Comparison of ENCODE assay signal across 29 cellular contexts in genomic region chr20:48285656-48286055, GRCh38.
DNase-seq lines count a peak whose midpoint lies in the region; ATAC-seq, FAIRE-seq and TF ChIP-seq lines count a peak whose summit lies in the region.
"Had no signal": no experiment of that assay in that cellular context is flagged by ENCODE, and none has a peak within 500 bp of the region (broad histone marks: within the 10 kb centered on the region; RNA-seq: fewer than 3 reads in every experiment).

No MANE protein-coding gene starts in this region.

- no peak overlapping the region for H2AFZ ChIP-seq in astrocyte (ENCODE audit: low read depth, low read length)

- no peaks in the 10 kb centered on the region for H3K9me3 ChIP-seq in astrocyte (ENCODE audit: insufficient read depth, low read depth, low read length)
- H3K9me3 ChIP-seq: mucosa of descending colon had no signal

- DNase-seq in Calu3: peak; percentile 50
- DNase-seq in astrocyte (ENCODE audit: low read depth): no peak
- DNase-seq in left kidney (ENCODE audit: low read depth, low spot score): peak; percentile 62
- DNase-seq in renal cortical epithelial cell (ENCODE audit: low read depth): peak; percentile 95
- no peak for DNase-seq in NCI-H1092 treated with DMSO at 0.1 percent for 48 hours (lab: John Stamatoyannopoulos, UW)
- DNase-seq in stimulated activated CD8-positive, alpha-beta memory T cell treated with anti-CD3 and anti-CD28 coated beads, Interleukin-4, amount 100 ng/mL, for 48 hours: no peak
- DNase-seq: activated CD4-positive, alpha-beta T cell treated with anti-CD3 and anti-CD28 coated beads, Interleukin-2, amount 50 U/mL, for 4 hours; activated CD8-positive, alpha-beta memory T cell treated with anti-CD3 and anti-CD28 coated beads, Interleukin-2, amount 10 ng/mL, durations not matched to agents 7 days and 5 days; activated gamma-delta T cell treated with Interleukin-2 at 50 U/mL for 16 hours; activated naive CD8-positive, alpha-beta T cell treated with anti-CD3 and anti-CD28 coated beads, Interleukin-2, amount 50 U/mL, for 24 hours; activated T-cell treated with anti-CD3 and anti-CD28 coated beads, Interleukin-2, amount 50 U/mL, for 4 hours; CD8-positive, alpha-beta memory T cell; DMS79; erythroblast; head of caudate nucleus; mucosa of descending colon; MV-4-11; NCI-H146; NCI-H2171 treated with DMSO at 0.1 percent for 48 hours; Right ventricle myocardium superior; stimulated activated naive CD4-positive, alpha-beta T cell treated with Interleukin-2 at 50 U/mL for 16 hours; T-helper 17 cell had no signal

- peaks cover 11% of the 10 kb centered on the region for H3K36me3 Mint-ChIP-seq in Calu3 (ENCODE audit: insufficient read depth, unreplicated experiment)
- peaks cover 1% of the 10 kb centered on the region for H3K36me3 Mint-ChIP-seq in astrocyte (ENCODE audit: low read depth, unreplicated experiment)
- H3K36me3 Mint-ChIP-seq: activated CD8-positive, alpha-beta memory T cell treated with anti-CD3 and anti-CD28 coated beads, Interleukin-2, amount 10 ng/mL, durations not matched to agents 7 days and 5 days; CD8-positive, alpha-beta memory T cell; natural killer cell treated with Interleukin-12 subunit alpha and Interleukin-12 subunit beta and Interleukin-15 and Interleukin-18, amount 100 ng/mL, for 72 hours had no signal

- no peak overlapping the region for H3K27ac ChIP-seq in astrocyte (ENCODE audit: low read depth, low read length)

- intact Hi-C loops in Calu3 (cut with micrococcal nuclease; ENCODE audit: unreplicated experiment): loop anchor here (5.0 to 10.0 kb wide), 2 partner anchors 101 to 313 kb away; no protein-coding TSS in a partner anchor

- peaks cover 19% of the 10 kb centered on the region for H3K4me1 ChIP-seq in astrocyte (ENCODE audit: insufficient read depth, low read length)

- H3K79me2 ChIP-seq in astrocyte (ENCODE audit: insufficient read depth, low read length): no peaks in the 10 kb centered on the region

- peak overlapping the region; percentile 43 for H3K27ac Mint-ChIP-seq in Calu3 (ENCODE audit: unreplicated experiment)
- peak overlapping the region; percentile 87 for H3K27ac Mint-ChIP-seq in astrocyte (ENCODE audit: unreplicated experiment)
- H3K27ac Mint-ChIP-seq: activated CD8-positive, alpha-beta memory T cell treated with anti-CD3 and anti-CD28 coated beads, Interleukin-2, amount 10 ng/mL, durations not matched to agents 7 days and 5 days; activated naive CD8-positive, alpha-beta T cell treated with anti-CD3 and anti-CD28 coated beads, Interleukin-2, amount 50 U/mL, for 24 hours; CD8-positive, alpha-beta memory T cell; dendritic cell treated with granulocyte-macrophage colony-stimulating factor and Interleukin-4, amounts not matched to agents 40 ng/mL and 50 ng/mL, for 4 days; natural killer cell treated with Interleukin-12 subunit alpha and Interleukin-12 subunit beta and Interleukin-15 and Interleukin-18, amount 100 ng/mL, for 72 hours; T-helper 17 cell had no signal

- H3K4me3 Mint-ChIP-seq in Calu3 (ENCODE audit: low read depth, unreplicated experiment) (no peak overlapping the region), astrocyte (ENCODE audit: unreplicated experiment) (no peak overlapping the region)
- H3K4me3 Mint-ChIP-seq: activated CD8-positive, alpha-beta memory T cell treated with anti-CD3 and anti-CD28 coated beads, Interleukin-2, amount 10 ng/mL, durations not matched to agents 7 days and 5 days; activated naive CD8-positive, alpha-beta T cell treated with anti-CD3 and anti-CD28 coated beads, Interleukin-2, amount 50 U/mL, for 24 hours; activated T-cell treated with anti-CD3 and anti-CD28 coated beads, Interleukin-2, amount 50 U/mL, for 4 hours; CD8-positive, alpha-beta memory T cell; central memory CD8-positive, alpha-beta T cell; dendritic cell treated with granulocyte-macrophage colony-stimulating factor and Interleukin-4, amounts not matched to agents 40 ng/mL and 50 ng/mL, for 4 days; natural killer cell treated with Interleukin-12 subunit alpha and Interleukin-12 subunit beta and Interleukin-15 and Interleukin-18, amount 100 ng/mL, for 72 hours; T-helper 17 cell had no signal

- H3K36me3 ChIP-seq in astrocyte (ENCODE audit: insufficient read depth, low read length): no peaks in the 10 kb centered on the region

- peaks cover 50% of the 10 kb centered on the region for H3K4me1 Mint-ChIP-seq in Calu3 (ENCODE audit: low read depth, unreplicated experiment)
- peaks cover 29% of the 10 kb centered on the region for H3K4me1 Mint-ChIP-seq in astrocyte (ENCODE audit: low read depth, unreplicated experiment)
- H3K4me1 Mint-ChIP-seq: activated CD8-positive, alpha-beta memory T cell treated with anti-CD3 and anti-CD28 coated beads, Interleukin-2, amount 10 ng/mL, durations not matched to agents 7 days and 5 days; activated naive CD8-positive, alpha-beta T cell treated with anti-CD3 and anti-CD28 coated beads, Interleukin-2, amount 50 U/mL, for 24 hours; CD8-positive, alpha-beta memory T cell; central memory CD8-positive, alpha-beta T cell; T-helper 17 cell had no signal

- H3K9ac ChIP-seq in astrocyte (ENCODE audit: low read length): no peak overlapping the region

- no peaks in the 10 kb centered on the region for H4K20me1 ChIP-seq in astrocyte (ENCODE audit: insufficient read depth, low read length)

- CTCF ChIA-PET in Calu3 (lab: Charles Lee): interaction anchor here (0.9 to 2.0 kb wide), 3 partner anchors 10 to 335 kb away, joined by 3 to 11 read pairs (median 4); no protein-coding TSS in a partner anchor

- H3K9me3 Mint-ChIP-seq in Calu3 (ENCODE audit: low read depth, unreplicated experiment) (peaks cover 5% of the 10 kb centered on the region), astrocyte (ENCODE audit: unreplicated experiment) (peaks cover 3% of the 10 kb centered on the region)
- H3K9me3 Mint-ChIP-seq: activated naive CD8-positive, alpha-beta T cell treated with anti-CD3 and anti-CD28 coated beads, Interleukin-2, amount 50 U/mL, for 24 hours; activated T-cell treated with anti-CD3 and anti-CD28 coated beads, Interleukin-2, amount 50 U/mL, for 4 hours; central memory CD8-positive, alpha-beta T cell; dendritic cell treated with granulocyte-macrophage colony-stimulating factor and Interleukin-4, amounts not matched to agents 40 ng/mL and 50 ng/mL, for 4 days; natural killer cell treated with Interleukin-12 subunit alpha and Interleukin-12 subunit beta and Interleukin-15 and Interleukin-18, amount 100 ng/mL, for 72 hours had no signal

- TF ChIP-seq CTCF in Calu3 (IDR thresholded peaks at IDR 0.05; ENCODE audit: unreplicated experiment) (no peak), astrocyte (IDR thresholded peaks at IDR 0.05; ENCODE audit: insufficient read depth, low read depth, low read length) (no peak)

- peaks cover 11% of the 10 kb centered on the region for H3K27me3 ChIP-seq in astrocyte (ENCODE audit: insufficient read depth, low read length)

- no peak overlapping the region for H3K4me3 ChIP-seq in astrocyte (ENCODE audit: insufficient read depth, low read depth, low read length)
- H3K4me3 ChIP-seq: lung, mucosa of descending colon had no signal

- peaks cover 13% of the 10 kb centered on the region for H3K27me3 Mint-ChIP-seq in Calu3 (ENCODE audit: unreplicated experiment)
- H3K27me3 Mint-ChIP-seq in astrocyte (ENCODE audit: low read depth, unreplicated experiment): peaks cover 14% of the 10 kb centered on the region

- no TSS peak for BruUV-seq in Calu3 (replicated peaks; lab: Mats Ljungman, UMichigan)

- H3K4me2 ChIP-seq in astrocyte (ENCODE audit: low read length): no peak overlapping the region

- ATAC-seq in HG02884 (IDR thresholded peaks at IDR 0.05; ENCODE audit: unreplicated experiment): no peak
- ATAC-seq: activated CD8-positive, alpha-beta memory T cell treated with anti-CD3 and anti-CD28 coated beads, Interleukin-2, amount 10 ng/mL, durations not matched to agents 7 days and 5 days; activated naive CD8-positive, alpha-beta T cell treated with anti-CD3 and anti-CD28 coated beads, Interleukin-2, amount 50 U/mL, for 24 hours; activated T-cell treated with anti-CD3 and anti-CD28 coated beads, Interleukin-2, amount 50 U/mL, for 4 hours; mucosa of descending colon; natural killer cell treated with Interleukin-12 subunit alpha and Interleukin-12 subunit beta and Interleukin-15 and Interleukin-18, amount 100 ng/mL, for 72 hours; T-helper 17 cell had no signal

- no peak for FAIRE-seq in astrocyte (lab: Jason Lieb, UNC)
- FAIRE-seq: G401.6, TTC549 had no signal

Comparison
In these comparisons a context has a peak if more than half of its experiments do, and no peak if none do; other contexts are left out.
1. DNase-seq: peak in Calu3 (single experiment), left kidney (single experiment) and renal cortical epithelial cell (single experiment); none in astrocyte (single experiment), NCI-H1092 treated with DMSO at 0.1 percent for 48 hours (single experiment) and stimulated activated CD8-positive, alpha-beta memory T cell treated with anti-CD3 and anti-CD28 coated beads, Interleukin-4, amount 100 ng/mL, for 48 hours (single experiment).